ENCODE assay signal across 2 cellular contexts in the genomic region with DNA sequence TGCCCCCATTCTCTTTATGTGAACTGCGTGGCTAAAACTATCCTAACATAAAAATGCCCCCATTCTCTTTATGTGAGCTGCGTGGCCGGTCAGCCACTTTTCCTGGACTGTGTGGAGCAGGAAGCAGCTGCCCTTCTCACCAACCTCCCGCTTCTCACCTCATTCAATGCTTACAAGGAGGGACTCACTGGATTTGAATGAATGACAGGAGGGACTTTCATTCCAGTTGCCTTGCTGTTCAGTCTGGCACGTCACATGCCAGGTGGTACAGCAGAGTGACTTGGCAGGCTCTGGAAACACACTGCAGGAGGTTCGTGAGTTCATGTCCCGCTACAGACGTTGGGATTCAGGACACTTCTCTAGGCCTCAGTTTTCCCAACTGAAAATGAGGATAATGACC.
TF ChIP-seq lines count a peak whose summit lies in the region.

No MANE protein-coding gene starts in this region.

TF ChIP-seq in SK-N-SH, 30 proteins besides CTCF, POLR2A, EP300 and RAD21 (continued from another document):
- TF ChIP-seq POLR2AphosphoS5 (IDR thresholded peaks at IDR 0.05; ENCODE audit: low read depth, low read length) (no peak), SMC3 (IDR thresholded peaks at IDR 0.05; ENCODE audit: low read depth, low read length) (no peak), GATA2 (CRISPR knock-in tag; IDR thresholded peaks at IDR 0.05) (no peak), FOXJ3 (CRISPR knock-in tag; IDR thresholded peaks at IDR 0.05) (no peak), RCOR1 (IDR thresholded peaks at IDR 0.05; ENCODE audit: low read length) (no peak), TAF1 (IDR thresholded peaks at IDR 0.05; ENCODE audit: borderline replicate concordance, low read depth, low read length) (no peak)
- TF ChIP-seq, protein P1, sequence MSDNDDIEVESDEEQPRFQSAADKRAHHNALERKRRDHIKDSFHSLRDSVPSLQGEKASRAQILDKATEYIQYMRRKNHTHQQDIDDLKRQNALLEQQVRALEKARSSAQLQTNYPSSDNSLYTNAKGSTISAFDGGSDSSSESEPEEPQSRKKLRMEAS (IDR thresholded peaks at IDR 0.05; ENCODE audit: low read depth) = no peak
- TF ChIP-seq, protein P2, sequence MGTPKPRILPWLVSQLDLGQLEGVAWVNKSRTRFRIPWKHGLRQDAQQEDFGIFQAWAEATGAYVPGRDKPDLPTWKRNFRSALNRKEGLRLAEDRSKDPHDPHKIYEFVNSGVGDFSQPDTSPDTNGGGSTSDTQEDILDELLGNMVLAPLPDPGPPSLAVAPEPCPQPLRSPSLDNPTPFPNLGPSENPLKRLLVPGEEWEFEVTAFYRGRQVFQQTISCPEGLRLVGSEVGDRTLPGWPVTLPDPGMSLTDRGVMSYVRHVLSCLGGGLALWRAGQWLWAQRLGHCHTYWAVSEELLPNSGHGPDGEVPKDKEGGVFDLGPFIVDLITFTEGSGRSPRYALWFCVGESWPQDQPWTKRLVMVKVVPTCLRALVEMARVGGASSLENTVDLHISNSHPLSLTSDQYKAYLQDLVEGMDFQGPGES (IDR thresholded peaks at IDR 0.05; ENCODE audit: low read depth, low read length) = no peak
- TF ChIP-seq, protein P3, sequence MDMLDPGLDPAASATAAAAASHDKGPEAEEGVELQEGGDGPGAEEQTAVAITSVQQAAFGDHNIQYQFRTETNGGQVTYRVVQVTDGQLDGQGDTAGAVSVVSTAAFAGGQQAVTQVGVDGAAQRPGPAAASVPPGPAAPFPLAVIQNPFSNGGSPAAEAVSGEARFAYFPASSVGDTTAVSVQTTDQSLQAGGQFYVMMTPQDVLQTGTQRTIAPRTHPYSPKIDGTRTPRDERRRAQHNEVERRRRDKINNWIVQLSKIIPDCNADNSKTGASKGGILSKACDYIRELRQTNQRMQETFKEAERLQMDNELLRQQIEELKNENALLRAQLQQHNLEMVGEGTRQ (IDR thresholded peaks at IDR 0.05; ENCODE audit: borderline replicate concordance, low read depth, low read length) = no peak
- TF ChIP-seq, protein P4, sequence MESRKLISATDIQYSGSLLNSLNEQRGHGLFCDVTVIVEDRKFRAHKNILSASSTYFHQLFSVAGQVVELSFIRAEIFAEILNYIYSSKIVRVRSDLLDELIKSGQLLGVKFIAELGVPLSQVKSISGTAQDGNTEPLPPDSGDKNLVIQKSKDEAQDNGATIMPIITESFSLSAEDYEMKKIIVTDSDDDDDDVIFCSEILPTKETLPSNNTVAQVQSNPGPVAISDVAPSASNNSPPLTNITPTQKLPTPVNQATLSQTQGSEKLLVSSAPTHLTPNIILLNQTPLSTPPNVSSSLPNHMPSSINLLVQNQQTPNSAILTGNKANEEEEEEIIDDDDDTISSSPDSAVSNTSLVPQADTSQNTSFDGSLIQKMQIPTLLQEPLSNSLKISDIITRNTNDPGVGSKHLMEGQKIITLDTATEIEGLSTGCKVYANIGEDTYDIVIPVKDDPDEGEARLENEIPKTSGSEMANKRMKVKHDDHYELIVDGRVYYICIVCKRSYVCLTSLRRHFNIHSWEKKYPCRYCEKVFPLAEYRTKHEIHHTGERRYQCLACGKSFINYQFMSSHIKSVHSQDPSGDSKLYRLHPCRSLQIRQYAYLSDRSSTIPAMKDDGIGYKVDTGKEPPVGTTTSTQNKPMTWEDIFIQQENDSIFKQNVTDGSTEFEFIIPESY (IDR thresholded peaks at IDR 0.05; ENCODE audit: borderline replicate concordance, low read depth) = no peak
- TF ChIP-seq, protein P5, sequence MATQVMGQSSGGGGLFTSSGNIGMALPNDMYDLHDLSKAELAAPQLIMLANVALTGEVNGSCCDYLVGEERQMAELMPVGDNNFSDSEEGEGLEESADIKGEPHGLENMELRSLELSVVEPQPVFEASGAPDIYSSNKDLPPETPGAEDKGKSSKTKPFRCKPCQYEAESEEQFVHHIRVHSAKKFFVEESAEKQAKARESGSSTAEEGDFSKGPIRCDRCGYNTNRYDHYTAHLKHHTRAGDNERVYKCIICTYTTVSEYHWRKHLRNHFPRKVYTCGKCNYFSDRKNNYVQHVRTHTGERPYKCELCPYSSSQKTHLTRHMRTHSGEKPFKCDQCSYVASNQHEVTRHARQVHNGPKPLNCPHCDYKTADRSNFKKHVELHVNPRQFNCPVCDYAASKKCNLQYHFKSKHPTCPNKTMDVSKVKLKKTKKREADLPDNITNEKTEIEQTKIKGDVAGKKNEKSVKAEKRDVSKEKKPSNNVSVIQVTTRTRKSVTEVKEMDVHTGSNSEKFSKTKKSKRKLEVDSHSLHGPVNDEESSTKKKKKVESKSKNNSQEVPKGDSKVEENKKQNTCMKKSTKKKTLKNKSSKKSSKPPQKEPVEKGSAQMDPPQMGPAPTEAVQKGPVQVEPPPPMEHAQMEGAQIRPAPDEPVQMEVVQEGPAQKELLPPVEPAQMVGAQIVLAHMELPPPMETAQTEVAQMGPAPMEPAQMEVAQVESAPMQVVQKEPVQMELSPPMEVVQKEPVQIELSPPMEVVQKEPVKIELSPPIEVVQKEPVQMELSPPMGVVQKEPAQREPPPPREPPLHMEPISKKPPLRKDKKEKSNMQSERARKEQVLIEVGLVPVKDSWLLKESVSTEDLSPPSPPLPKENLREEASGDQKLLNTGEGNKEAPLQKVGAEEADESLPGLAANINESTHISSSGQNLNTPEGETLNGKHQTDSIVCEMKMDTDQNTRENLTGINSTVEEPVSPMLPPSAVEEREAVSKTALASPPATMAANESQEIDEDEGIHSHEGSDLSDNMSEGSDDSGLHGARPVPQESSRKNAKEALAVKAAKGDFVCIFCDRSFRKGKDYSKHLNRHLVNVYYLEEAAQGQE (IDR thresholded peaks at IDR 0.05; ENCODE audit: low read depth, low read length) = no peak

TF ChIP-seq in SK-N-SH treated with all-trans-retinoic acid at 6 μM for 48 hours, 23 proteins besides CTCF, POLR2A, EP300 and RAD21 (continued from another document):
- TF ChIP-seq, protein P6, sequence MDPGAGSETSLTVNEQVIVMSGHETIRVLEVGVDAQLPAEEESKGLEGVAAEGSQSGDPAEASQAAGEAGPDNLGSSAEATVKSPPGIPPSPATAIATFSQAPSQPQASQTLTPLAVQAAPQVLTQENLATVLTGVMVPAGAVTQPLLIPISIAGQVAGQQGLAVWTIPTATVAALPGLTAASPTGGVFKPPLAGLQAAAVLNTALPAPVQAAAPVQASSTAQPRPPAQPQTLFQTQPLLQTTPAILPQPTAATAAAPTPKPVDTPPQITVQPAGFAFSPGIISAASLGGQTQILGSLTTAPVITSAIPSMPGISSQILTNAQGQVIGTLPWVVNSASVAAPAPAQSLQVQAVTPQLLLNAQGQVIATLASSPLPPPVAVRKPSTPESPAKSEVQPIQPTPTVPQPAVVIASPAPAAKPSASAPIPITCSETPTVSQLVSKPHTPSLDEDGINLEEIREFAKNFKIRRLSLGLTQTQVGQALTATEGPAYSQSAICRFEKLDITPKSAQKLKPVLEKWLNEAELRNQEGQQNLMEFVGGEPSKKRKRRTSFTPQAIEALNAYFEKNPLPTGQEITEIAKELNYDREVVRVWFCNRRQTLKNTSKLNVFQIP (CRISPR knock-in tag; IDR thresholded peaks at IDR 0.05; ENCODE audit: borderline replicate concordance, low read depth) = no peak
- TF ChIP-seq OSR1 (CRISPR knock-in tag; IDR thresholded peaks at IDR 0.05) (no peak), ZNF70 (CRISPR knock-in tag; IDR thresholded peaks at IDR 0.05) (no peak), SNAI2 (CRISPR knock-in tag; IDR thresholded peaks at IDR 0.05) (no peak), TOX (CRISPR knock-in tag; IDR thresholded peaks at IDR 0.05; ENCODE audit: borderline replicate concordance) (no peak), ZNF8 (CRISPR knock-in tag; IDR thresholded peaks at IDR 0.05) (no peak), ZFP3 (CRISPR knock-in tag; IDR thresholded peaks at IDR 0.05) (no peak)
